In the genomic region with DNA sequence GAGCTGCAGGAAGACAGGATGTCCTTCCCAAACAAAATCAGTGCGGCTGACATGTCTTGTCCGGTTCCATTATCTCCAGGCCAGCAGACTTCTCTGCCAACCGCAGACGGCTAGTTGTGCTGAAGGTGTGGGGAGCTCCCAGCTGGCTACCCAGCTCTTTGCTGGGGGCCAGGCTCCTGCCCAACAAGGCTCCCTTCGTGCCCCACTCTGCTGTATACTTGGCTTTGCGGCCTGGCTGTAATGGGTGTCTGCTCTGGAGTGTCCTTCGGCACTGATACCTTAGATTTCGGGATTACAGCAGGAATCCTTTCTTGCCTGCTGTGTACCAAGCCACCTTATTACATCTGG, we compare ENCODE assay signal across 19 cellular contexts. TPM values are rescaled to one million over a fixed set of nuclear protein-coding genes. Genes with fewer than 3 reads are reported as not detected.
DNase-seq lines count a peak whose midpoint lies in the region; ATAC-seq, FAIRE-seq and TF ChIP-seq lines count a peak whose summit lies in the region.
"Had no signal": no experiment of that assay in that cellular context is flagged by ENCODE, and none has a peak within 500 bp of the region (broad histone marks: within the 10 kb centered on the region; RNA-seq: fewer than 3 reads in every experiment).

No MANE protein-coding gene starts in this region.

- H3K27ac ChIP-seq in GM12878 (ENCODE audit: control insufficient read depth, insufficient read depth) (peak overlapping the region; percentile 86), spleen (peak overlapping the region in 1 of 8 donors; percentile 41), vagina (no peak overlapping the region)
- H3K27ac ChIP-seq: HL-60 had no signal

- peaks cover 15 to 32% of the 10 kb centered on the region in 2 experiments for H3K36me3 ChIP-seq in GM12878 (ENCODE audit: control insufficient read depth in 2 of 2, insufficient read depth in 2 of 2, low read length in 1 of 2)
- H3K36me3 ChIP-seq in spleen: peaks cover 0 to 17% (median under 1%) of the 10 kb centered on the region in 6 donors
- no peaks in the 10 kb centered on the region for H3K36me3 ChIP-seq in vagina

- FAIRE-seq in GM12878 (lab: Jason Lieb, UNC): no peak
- FAIRE-seq: A204.1, G401.6, GM12892 had no signal

- ATAC-seq in Right ventricle myocardium inferior (no peak), GM12878 (no peak), HG03342 (IDR thresholded peaks at IDR 0.05; ENCODE audit: unreplicated experiment) (no peak)

- H3K9me3 ChIP-seq in GM12878 (replicated peaks; ENCODE audit: control insufficient read depth, insufficient read depth, low read length) (no peaks in the 10 kb centered on the region), spleen (no peaks in the 10 kb centered on the region), vagina (no peaks in the 10 kb centered on the region)

- H2AFZ ChIP-seq in GM12878 (ENCODE audit: control insufficient read depth, low read depth, low read length): no peak overlapping the region

- SMC1A ChIA-PET in GM12878 (lab: Charles Lee; ENCODE audit: uncharacterized antibody, unreplicated experiment): interaction anchor here (0.8 to 17.1 kb wide), 10 partner anchors 10 to 153 kb away, joined by 3 to 707 read pairs (median 93); no protein-coding TSS in a partner anchor

- RAD21 ChIA-PET in GM12878 (lab: Charles Lee; ENCODE audit: unreplicated experiment): interaction anchor here (0.9 to 8.7 kb wide), 7 partner anchors 13 to 57 kb away, joined by 3 to 256 read pairs (median 73); no protein-coding TSS in a partner anchor

- DNase-seq in Right ventricle myocardium inferior (ENCODE audit: missing footprints): peak; percentile 57
- no peak for DNase-seq in cardiac septum (ENCODE audit: low spot score)
- DNase-seq in GM12878 (ENCODE audit: low read depth, low spot score): no peak
- DNase-seq in spleen: peak; percentile 77
- DNase-seq in vagina (ENCODE audit: extremely low spot score in 2 of 2): no peak
- no peak for DNase-seq in HCEC 1CT
- DNase-seq: C1 segment of cervical spinal cord; Calu3; CD4-positive, alpha-beta T cell; DMS79 treated with DMSO at 0.1 percent for 48 hours; EL; GOT3; H9; HFFc6 had no signal

- no TSS peak for BruUV-seq in GM12878 (replicated peaks; lab: Mats Ljungman, UMichigan)

- 78% methylated on average over 8 of the region's 8 CpGs for WGBS in GM12878 (ENCODE audit: insufficient coverage, insufficient replicate concordance, low lambda C conversion rate, missing lambda C conversion rate)
- 68 to 89% (median 87%) methylated on average over 8 of the region's 8 CpGs for WGBS in spleen, 5 donors

- intact Hi-C loops in Right ventricle myocardium inferior (cut with DNase I): no loop called here
- intact Hi-C loops in cardiac septum (cut with DNase I): no loop called here
- intact Hi-C loops in GM12878 (cut with micrococcal nuclease; ENCODE audit: unreplicated experiment): loop anchor here (1.0 to 2.0 kb wide), 3 partner anchors 12 to 48 kb away; partner anchors contain the start of gene IRF4
- intact Hi-C loops in spleen (cut with DNase I; ENCODE audit: low total_unique reads): no loop called here
- intact Hi-C loops in vagina (cut with DNase I): no loop called here

- H3K27me3 ChIP-seq in GM12878 (replicated peaks in 1 of 2; ENCODE audit: control insufficient read depth in 2 of 2, insufficient read depth in 2 of 2, low read length in 1 of 2) (no peaks in the 10 kb centered on the region), spleen (replicated peaks in 1 of 7) (no peaks in the 10 kb centered on the region), vagina (no peaks in the 10 kb centered on the region)

- peaks cover 75% of the 10 kb centered on the region for H3K79me2 ChIP-seq in GM12878 (ENCODE audit: control insufficient read depth, insufficient read depth, low read length)

- H3K4me2 ChIP-seq in GM12878 (ENCODE audit: control insufficient read depth, insufficient read depth): peak overlapping the region; percentile 83

- no peak for TF ChIP-seq POLR2A in GM12878 (IDR thresholded peaks at IDR 0.05; ENCODE audit: low read depth, low read length)
- no peak for TF ChIP-seq POLR2A in spleen (IDR thresholded peaks at IDR 0.05)
- no peak for TF ChIP-seq POLR2A in vagina (IDR thresholded peaks at IDR 0.05)

- TF ChIP-seq RAD21 in GM12878 (IDR thresholded peaks at IDR 0.05; ENCODE audit: insufficient read depth, low read depth, low read length): no peak

- H4K20me1 ChIP-seq in GM12878 (ENCODE audit: control insufficient read depth, insufficient read depth): no peaks in the 10 kb centered on the region; the same call in 1 of the 2 replicates

- CTCF ChIA-PET in GM12878 (lab: Yijun Ruan, JAX): interaction anchor here (1.1 to 4.5 kb wide), 4 partner anchors 9 to 49 kb away, joined by 3 to 34 read pairs (median 4); no protein-coding TSS in a partner anchor

- POLR2A ChIA-PET in GM12878 (lab: Charles Lee): interaction anchor here (0.9 to 7.4 kb wide), 5 partner anchors 10 to 112 kb away, joined by 3 to 150 read pairs (median 74); no protein-coding TSS in a partner anchor

- H3K4me1 ChIP-seq in GM12878 (ENCODE audit: control insufficient read depth, insufficient read depth, low read length): peaks cover 88% of the 10 kb centered on the region
- peaks cover 33 to 74% (median 67%) of the 10 kb centered on the region in 6 donors for H3K4me1 ChIP-seq in spleen
- no peaks in the 10 kb centered on the region for H3K4me1 ChIP-seq in vagina

- H3K9ac ChIP-seq in GM12878 (ENCODE audit: control insufficient read depth, insufficient read depth, low read length): peak overlapping the region; percentile 46

- TF ChIP-seq EP300 in GM12878 (IDR thresholded peaks at IDR 0.05; ENCODE audit: borderline replicate concordance in 1 of 2, control insufficient read depth in 1 of 2, low read depth in 2 of 2, low read length in 2 of 2): no peak

- in situ Hi-C loops in GM12878 (cut with MboI): no loop called here

- no peak for TF ChIP-seq CTCF in GM12878 (IDR thresholded peaks at IDR 0.05 in 2 of 3, conservative IDR thresholded peaks at IDR 0.05 in 1 of 3; ENCODE audit: control insufficient read depth in 2 of 3, extremely low read depth in 1 of 3, insufficient read depth in 1 of 3, low read depth in 3 of 3, low read length in 3 of 3)
- TF ChIP-seq CTCF in spleen (IDR thresholded peaks at IDR 0.05 in 8 of 11, conservative IDR thresholded peaks at IDR 0.05 in 3 of 11): no peak
- TF ChIP-seq CTCF in vagina (IDR thresholded peaks at IDR 0.05): no peak

- H3K4me3 ChIP-seq in GM12878 (peak overlapping the region; percentile 17; the same call in 1 of the 2 replicates), spleen (no peak overlapping the region), vagina (no peak overlapping the region)

TF ChIP-seq in GM12878, 131 proteins besides CTCF, POLR2A, EP300 and RAD21:
- peak; percentile 9 for TF ChIP-seq HDAC6 (IDR thresholded peaks at IDR 0.05; ENCODE audit: unreplicated experiment)
- no peak for TF ChIP-seq HCFC1 (IDR thresholded peaks at IDR 0.05; ENCODE audit: low read length)

RNA-seq across cellular contexts. Expression of gene IRF4, which starts 48.7 kb away (rescaled TPM):
- total RNA-seq in Right ventricle myocardium inferior (0.68 TPM), cardiac septum (0.89 TPM), GM12878 (2014; rRNA removed) (287 and 295 TPM in 2 replicates), GM12878 (2014; rRNA removed; fragmentation: Illumina TruSeq; extraction: Trizol) (217 and 228 TPM in 2 replicates), GM12878 (2021) (495 and 498 TPM in 2 replicates), spleen (10 to 100 TPM; 39.2 to 91.3 (median 52.0) TPM), vagina (2.9 TPM)
- 825 and 857 TPM in 2 replicates for total RNA-seq in GM12878 (2013; cell fraction: nucleolus; rRNA removed)
- polyA plus RNA-seq in GM12878 (2011; ENCODE audit: low read depth): 299 TPM
- polyA plus RNA-seq in GM12878 (2011; rRNA removed) (252 and 320 TPM in 2 replicates), GM12878 (2014; fragmentation: Illumina TruSeq; extraction: Trizol) (223 and 228 TPM in 2 replicates), GM12878 (2014; fragmentation: Nextera tagmentation; extraction: Ambion mirVana) (10 to 100 TPM; 50.0 to 98.9 TPM), GM12878 (2014; rRNA removed) (187 and 205 TPM in 2 replicates), GM12878 (2016; fragmentation: Nextera tagmentation; extraction: Ambion mirVana) (100 to 1,000 TPM; 295 to 297 TPM), spleen (10 to 100 TPM in 2 of 3 donors, 1 to 10 TPM in 1; 8.7 to 11.9 (median 11.2) TPM)
- polyA plus RNA-seq in GM12878 (2011; cell fraction: cytosol; rRNA removed): 352 and 442 TPM in 2 replicates
- 848 and 1,001 TPM in 2 replicates for polyA plus RNA-seq in GM12878 (2011; cell fraction: nucleus; rRNA removed)
- 262 and 367 TPM in 2 replicates for polyA plus RNA-seq in GM12878 (2012)
- polyA minus RNA-seq in GM12878 (2011; rRNA and poly(A)+ RNA removed): 364 and 403 TPM in 2 replicates
- polyA minus RNA-seq in GM12878 (2011; cell fraction: cytosol; rRNA and poly(A)+ RNA removed): 196 and 207 TPM in 2 replicates
- 241 and 321 TPM in 2 replicates for polyA minus RNA-seq in GM12878 (2011; cell fraction: nucleus; rRNA and poly(A)+ RNA removed)
- total RNA-seq: Calu3, HFFc6 had no signal

RNA-seq across cellular contexts. Expression of gene DUSP22, which starts 50.5 kb away (rescaled TPM):
- total RNA-seq in Right ventricle myocardium inferior (50.0 TPM), cardiac septum (49.2 TPM), GM12878 (2014; rRNA removed) (113 and 123 TPM in 2 replicates), GM12878 (2014; rRNA removed; fragmentation: Illumina TruSeq; extraction: Trizol) (80.6 and 83.3 TPM in 2 replicates), GM12878 (2021) (125 and 130 TPM in 2 replicates), spleen (100 to 1,000 TPM in 1 of 7 donors, 10 to 100 TPM in 6; 60.5 to 120 (median 75.5) TPM), vagina (57.5 TPM)
- total RNA-seq in GM12878 (2013; cell fraction: nucleolus; rRNA removed): 632 and 708 TPM in 2 replicates
- 128 TPM for polyA plus RNA-seq in GM12878 (2011; ENCODE audit: low read depth)
- polyA plus RNA-seq in GM12878 (2011; rRNA removed) (78.9 and 80.1 TPM in 2 replicates), GM12878 (2014; fragmentation: Illumina TruSeq; extraction: Trizol) (87.9 and 101 TPM in 2 replicates), GM12878 (2014; fragmentation: Nextera tagmentation; extraction: Ambion mirVana) (10 to 100 TPM; 93.4 to 99.7 TPM), GM12878 (2014; rRNA removed) (138 and 147 TPM in 2 replicates), GM12878 (2016; fragmentation: Nextera tagmentation; extraction: Ambion mirVana) (100 to 1,000 TPM; 150 to 156 TPM), spleen (10 to 100 TPM; 41.2 to 65.7 (median 46.8) TPM)
- 109 and 115 TPM in 2 replicates for polyA plus RNA-seq in GM12878 (2011; cell fraction: cytosol; rRNA removed)
- polyA plus RNA-seq in GM12878 (2011; cell fraction: nucleus; rRNA removed): 359 and 389 TPM in 2 replicates
- polyA plus RNA-seq in GM12878 (2012): 121 and 164 TPM in 2 replicates
- polyA minus RNA-seq in GM12878 (2011; rRNA and poly(A)+ RNA removed): 84.5 and 84.7 TPM in 2 replicates
- polyA minus RNA-seq in GM12878 (2011; cell fraction: cytosol; rRNA and poly(A)+ RNA removed): 15.5 and 16.8 TPM in 2 replicates
- polyA minus RNA-seq in GM12878 (2011; cell fraction: nucleus; rRNA and poly(A)+ RNA removed): 118 and 156 TPM in 2 replicates

Comparison
In these comparisons a context has a peak if more than half of its experiments do, and no peak if none do; other contexts are left out.
1. DNase-seq: peak in Right ventricle myocardium inferior (single experiment) and spleen (single experiment); none in cardiac septum (single experiment), GM12878 (single experiment), vagina (0 of 2) and HCEC 1CT (single experiment).
2. RNA of gene IRF4, which starts 48.7 kb away (total RNA-seq): 217 to 857 TPM in GM12878 and 39.2 to 91.3 TPM in spleen; 2.9 TPM in vagina (single experiment), 0.89 TPM in cardiac septum (single experiment) and 0.68 TPM in Right ventricle myocardium inferior (single experiment); every median in the first group is over 10 times any median in the second.